ENCODE assay signal across 17 cellular contexts in genomic region chr20:34553366-34553867, GRCh38. TPM values are rescaled to one million over a fixed set of nuclear protein-coding genes. Genes with fewer than 3 reads are reported as not detected.
A peak's percentile ranks its signal among the peaks of the same experiment; 100 is the strongest.
DNase-seq lines count a peak whose midpoint lies in the region; ATAC-seq, FAIRE-seq and TF ChIP-seq lines count a peak whose summit lies in the region.
"Had no signal": no experiment of that assay in that cellular context is flagged by ENCODE, and none has a peak within 500 bp of the region (broad histone marks: within the 10 kb centered on the region; RNA-seq: fewer than 3 reads in every experiment).

No MANE protein-coding gene starts in this region.

- 61% methylated on average over 4 of the region's 4 CpGs for WGBS in hepatocyte (ENCODE audit: low lambda C conversion rate, missing lambda C conversion rate)
- 10 to 34% (median 29%) methylated on average over 4 of the region's 4 CpGs for WGBS in small intestine, 3 donors

- no peak overlapping the region for H2AFZ ChIP-seq in hepatocyte

- H3K4me1 ChIP-seq in RWPE2 (ENCODE audit: insufficient read depth, poor library complexity, severe bottlenecking): peaks cover 3% of the 10 kb centered on the region
- peaks cover 6% of the 10 kb centered on the region for H3K4me1 ChIP-seq in hepatocyte (ENCODE audit: insufficient read depth)
- peaks cover 0 to 2% of the 10 kb centered on the region in 2 donors for H3K4me1 ChIP-seq in small intestine (ENCODE audit: control insufficient read depth in 2 of 2, insufficient read depth in 1 of 2, low read depth in 1 of 2, low read length in 1 of 2)

- ATAC-seq in RWPE2 (ENCODE audit: low read depth): peak; percentile 20; the same call in 1 of the 3 replicates
- ATAC-seq in GM18861 (IDR thresholded peaks at IDR 0.05; ENCODE audit: unreplicated experiment): no peak
- ATAC-seq in stimulated activated naive CD8-positive, alpha-beta T cell treated with anti-CD3 and anti-CD28 coated beads, Interleukin-15, Interleukin-2, amounts not matched to agents 100 U/mL and 50 U/mL, for 24 hours: no peak
- ATAC-seq: CD8-positive, alpha-beta T cell had no signal

- H3K36me3 ChIP-seq in RWPE2 (ENCODE audit: low read depth) (no peaks in the 10 kb centered on the region), hepatocyte (replicated peaks; ENCODE audit: insufficient read depth, low read depth) (no peaks in the 10 kb centered on the region), small intestine (ENCODE audit: control insufficient read depth in 2 of 2, insufficient read depth in 2 of 2, low read length in 2 of 2) (peaks cover 0 to 2% of the 10 kb centered on the region in 2 donors)

- no peak overlapping the region for H3K4me2 ChIP-seq in hepatocyte

- H3K79me2 ChIP-seq in hepatocyte: no peaks in the 10 kb centered on the region

- H4K20me1 ChIP-seq in hepatocyte (ENCODE audit: insufficient read depth, poor library complexity, severe bottlenecking): no peaks in the 10 kb centered on the region

- H3K27ac ChIP-seq in RWPE2 (ENCODE audit: poor library complexity, severe bottlenecking) (no peak overlapping the region), hepatocyte (peak overlapping the region; percentile 27), small intestine (ENCODE audit: low read depth in 1 of 2, low read length in 1 of 2) (peak overlapping the region in 1 of 2 donors; percentile 32)

- no peaks in the 10 kb centered on the region for H3K9me3 ChIP-seq in RWPE2 (ENCODE audit: severe bottlenecking)
- H3K9me3 ChIP-seq in hepatocyte (ENCODE audit: low read depth): no peaks in the 10 kb centered on the region
- H3K9me3 ChIP-seq in small intestine (ENCODE audit: control insufficient read depth, low read depth): no peaks in the 10 kb centered on the region

- no peak for FAIRE-seq in small intestine (lab: Jason Lieb, UNC)
- FAIRE-seq: endothelial cell of umbilical vein, GM12891, keratinocyte had no signal

- H3K27me3 ChIP-seq in RWPE2 (ENCODE audit: insufficient read depth, poor library complexity, severe bottlenecking): no peaks in the 10 kb centered on the region
- no peaks in the 10 kb centered on the region for H3K27me3 ChIP-seq in hepatocyte
- H3K27me3 ChIP-seq in small intestine (ENCODE audit: control insufficient read depth in 2 of 2, insufficient read depth in 2 of 2, low read length in 2 of 2): no peaks in the 10 kb centered on the region

- no peaks in the 10 kb centered on the region for H3K9me2 ChIP-seq in hepatocyte (replicated peaks; ENCODE audit: insufficient read depth)

- H3K4me3 ChIP-seq in RWPE2 (ENCODE audit: severe bottlenecking): no peak overlapping the region
- H3K4me3 ChIP-seq in hepatocyte: no peak overlapping the region
- H3K4me3 ChIP-seq in small intestine (ENCODE audit: low read depth in 1 of 2, low read length in 2 of 2): no peak overlapping the region

- TF ChIP-seq CTCF in RWPE2 (IDR thresholded peaks at IDR 0.05; ENCODE audit: poor library complexity, severe bottlenecking) (no peak), hepatocyte (IDR thresholded peaks at IDR 0.05; ENCODE audit: poor library complexity) (no peak)

- DNase-seq in NCI-H748 (lab: John Stamatoyannopoulos, UW; ENCODE audit: unreplicated experiment) (peak; percentile 39), NCI-H748 treated with DMSO at 0.1 percent for 48 hours (lab: John Stamatoyannopoulos, UW) (no peak), RWPE2 (ENCODE audit: low spot score) (no peak), hepatocyte (ENCODE audit: low spot score) (no peak), small intestine (peak; percentile 15), T1000 (lab: John Stamatoyannopoulos, UW) (no peak)
- DNase-seq in stimulated activated naive CD8-positive, alpha-beta T cell treated with anti-CD3 and anti-CD28 coated beads, Interleukin-15, Interleukin-2, amounts not matched to agents 100 U/mL and 50 U/mL, for 24 hours: no peak
- DNase-seq: activated CD4-positive, alpha-beta T cell treated with anti-CD3 and anti-CD28 coated beads for 48 hours; activated T-cell treated with anti-CD3 and anti-CD28 coated beads, Interleukin-2, amount 50 U/mL, for 24 hours; CD8-positive, alpha-beta T cell; cerebellar nuclear complex; KG1; T-helper 2 cell had no signal

RNA-seq across cellular contexts. Expression of gene MAP1LC3A, which starts 5.1 kb away (rescaled TPM):
- total RNA-seq in hepatocyte: 28.1 and 32.1 TPM in 2 replicates
- polyA plus RNA-seq in hepatocyte (77.1 and 81.8 TPM in 2 replicates), small intestine (10 to 100 TPM; 49.4 to 83.6 (median 57.8) TPM)

RNA-seq across cellular contexts. Expression of gene DYNLRB1, which starts 37.2 kb away (rescaled TPM):
- 103 and 147 TPM in 2 replicates for total RNA-seq in hepatocyte
- polyA plus RNA-seq in hepatocyte: 224 and 228 TPM in 2 replicates
- 100 to 1,000 TPM; 147 to 306 (median 260) TPM for polyA plus RNA-seq in small intestine

Comparison
In these comparisons a context has a peak if more than half of its experiments do, and no peak if none do; other contexts are left out.
1. DNase-seq: peak in NCI-H748 (single experiment) and small intestine (single experiment); none in NCI-H748 treated with DMSO at 0.1 percent for 48 hours (single experiment), RWPE2 (single experiment), hepatocyte (single experiment), stimulated activated naive CD8-positive, alpha-beta T cell treated with anti-CD3 and anti-CD28 coated beads, Interleukin-15, Interleukin-2, amounts not matched to agents 100 U/mL and 50 U/mL, for 24 hours (single experiment) and T1000 (single experiment).